In the genomic region with DNA sequence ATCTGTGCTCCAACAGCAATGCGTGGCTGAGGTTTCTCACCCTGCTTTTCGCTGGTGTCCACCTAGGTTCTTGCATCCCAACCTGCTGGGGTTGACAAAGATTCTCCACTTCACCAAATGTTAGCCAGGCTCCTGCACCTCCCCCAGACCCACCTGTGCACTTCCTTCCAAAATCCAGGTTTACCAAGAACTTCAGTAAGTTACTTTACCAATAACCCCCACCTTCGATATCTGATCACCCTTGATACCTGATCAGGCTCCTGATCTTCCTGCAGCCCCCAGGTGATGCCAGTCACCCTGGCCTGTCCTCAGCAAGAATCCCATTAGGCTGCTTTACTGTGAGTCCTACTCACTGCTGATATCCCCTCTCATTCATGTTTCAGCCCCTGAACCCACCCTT, we compare ENCODE assay signal across 24 cellular contexts.
"Had no signal": no experiment of that assay in that cellular context is flagged by ENCODE, and none has a peak within 500 bp of the region (broad histone marks: within the 10 kb centered on the region; RNA-seq: fewer than 3 reads in every experiment).

No MANE protein-coding gene starts in this region.

- H3K4me1 ChIP-seq: colonic mucosa, esophagus squamous epithelium, foreskin keratinocyte, gastrocnemius medialis, gastroesophageal sphincter, heart left ventricle, heart right ventricle had no signal

- H3K27me3 ChIP-seq: colonic mucosa, esophagus squamous epithelium, foreskin keratinocyte, gastrocnemius medialis had no signal

- H3K27ac ChIP-seq: colonic mucosa, coronary artery, dorsolateral prefrontal cortex, epithelial cell of prostate, esophagus squamous epithelium, foreskin keratinocyte, gastrocnemius medialis, gastroesophageal sphincter, heart left ventricle, heart right ventricle had no signal

- H3K4me3 ChIP-seq: colonic mucosa, coronary artery, dorsolateral prefrontal cortex, esophagus squamous epithelium, gastrocnemius medialis, gastroesophageal sphincter, heart left ventricle, heart right ventricle had no signal

- ATAC-seq: effector memory CD8-positive, alpha-beta T cell; esophagus mucosa; foreskin keratinocyte; gastrocnemius medialis; gastroesophageal sphincter; heart left ventricle; heart right ventricle had no signal

- H3K36me3 ChIP-seq: colonic mucosa, esophagus squamous epithelium, gastrocnemius medialis, gastroesophageal sphincter, heart left ventricle, heart right ventricle had no signal

- H3K4me1 Mint-ChIP-seq: endodermal cell had no signal

- H3K27ac Mint-ChIP-seq: dendritic cell treated with granulocyte-macrophage colony-stimulating factor and Interleukin-4, amounts not matched to agents 40 ng/mL and 50 ng/mL, for 4 days; effector memory CD8-positive, alpha-beta T cell; endodermal cell had no signal

- H3K9me3 ChIP-seq: colonic mucosa, esophagus squamous epithelium, gastrocnemius medialis, gastroesophageal sphincter, heart left ventricle had no signal

- H3K4me3 Mint-ChIP-seq: dendritic cell treated with granulocyte-macrophage colony-stimulating factor and Interleukin-4, amounts not matched to agents 40 ng/mL and 50 ng/mL, for 4 days; effector memory CD8-positive, alpha-beta T cell; endodermal cell had no signal

- DNase-seq: colonic mucosa; cortex of kidney; dermis blood vessel endothelial cell; dorsolateral prefrontal cortex; effector CD4-positive, alpha-beta T cell; effector CD8-positive, alpha-beta T cell; effector memory CD4-positive, alpha-beta T cell; effector memory CD8-positive, alpha-beta T cell; endodermal cell; erythroblast; esophagus squamous epithelium; foreskin fibroblast; foreskin keratinocyte; foreskin melanocyte; gastrocnemius medialis; glutamatergic neuron; head of caudate nucleus; heart left ventricle; heart right ventricle had no signal

- H3K27me3 Mint-ChIP-seq: dendritic cell treated with granulocyte-macrophage colony-stimulating factor and Interleukin-4, amounts not matched to agents 40 ng/mL and 50 ng/mL, for 4 days had no signal

- H3K9me3 Mint-ChIP-seq: dendritic cell treated with granulocyte-macrophage colony-stimulating factor and Interleukin-4, amounts not matched to agents 40 ng/mL and 50 ng/mL, for 4 days; effector memory CD8-positive, alpha-beta T cell had no signal
